In genomic region chr2:70328921-70329561, GRCh38 we compare ENCODE assay signal across 1 cellular context.
TF ChIP-seq lines count a peak whose summit lies in the region.

No MANE protein-coding gene starts in this region.

TF ChIP-seq in GM23338, 12 proteins besides CTCF, POLR2A, EP300 and RAD21 (continued from another document):
- no peak for TF ChIP-seq EZH2 (IDR thresholded peaks at IDR 0.05; ENCODE audit: low read depth, unreplicated experiment)
- TF ChIP-seq ZNF331 (CRISPR knock-in tag; IDR thresholded peaks at IDR 0.05; ENCODE audit: low read depth): no peak
- TF ChIP-seq POLR2AphosphoS5 (IDR thresholded peaks at IDR 0.05; ENCODE audit: low read depth): no peak
- TF ChIP-seq EZH2phosphoT487 (IDR thresholded peaks at IDR 0.05; ENCODE audit: unreplicated experiment): no peak
- TF ChIP-seq ZNF462 (CRISPR knock-in tag; IDR thresholded peaks at IDR 0.05): no peak
- TF ChIP-seq REST (IDR thresholded peaks at IDR 0.05; ENCODE audit: unreplicated experiment): no peak
